1 cellular context compared by ENCODE assay signal in genomic region chr12:751192-751827, GRCh38.
TF ChIP-seq lines count a peak whose summit lies in the region.

No MANE protein-coding gene starts in this region.

TF ChIP-seq in HEK293, 187 proteins besides CTCF, POLR2A, EP300 and RAD21 (continued from another document):
- TF ChIP-seq ZNF501 (tag by site-specific recombination; IDR thresholded peaks at IDR 0.05) = peak; percentile 90
- TF ChIP-seq GLIS1 (tag by site-specific recombination; IDR thresholded peaks at IDR 0.05) = peak; percentile 80
- 0 out of 2 replicates have a peak, but pooled peaks have one; percentile 42 for TF ChIP-seq PBX3 (CRISPR knock-in tag; IDR thresholded peaks at IDR 0.05)
- no peak for TF ChIP-seq ZNF518A (tag by site-specific recombination; conservative IDR thresholded peaks at IDR 0.05; ENCODE audit: low read depth)
- TF ChIP-seq ZNF280C (tag by site-specific recombination; IDR thresholded peaks at IDR 0.05) = no peak
- no peak for TF ChIP-seq ZNF585B (tag by site-specific recombination; IDR thresholded peaks at IDR 0.05)
- TF ChIP-seq ZBTB48 (tag by site-specific recombination; IDR thresholded peaks at IDR 0.05) = no peak
- no peak for TF ChIP-seq ZNF248 (tag by site-specific recombination; IDR thresholded peaks at IDR 0.05)
